ENCODE assay signal across 22 cellular contexts in genomic region chr11:26350002-26350401, GRCh38. TPM values are rescaled to one million over a fixed set of nuclear protein-coding genes. Genes with fewer than 3 reads are reported as not detected.
"Had no signal": no experiment of that assay in that cellular context is flagged by ENCODE, and none has a peak within 500 bp of the region (broad histone marks: within the 10 kb centered on the region; RNA-seq: fewer than 3 reads in every experiment).

No MANE protein-coding gene starts in this region.

- H2AFZ ChIP-seq: neural progenitor cell had no signal

- H3K4me1 ChIP-seq: heart left ventricle, neural progenitor cell, pancreas, stomach had no signal

- DNase-seq: dorsolateral prefrontal cortex; effector CD8-positive, alpha-beta T cell; heart left ventricle; hippocampal formation; left colon; left ventricle myocardium superior; mesenchymal stem cell; midbrain; occipital lobe; pancreas; right cardiac atrium; small intestine; stimulated activated CD4-positive, alpha-beta T cell treated with anti-CD3 and anti-CD28 coated beads, Interleukin-12 subunit alpha, Interleukin-12 subunit beta, amount 100 ng/mL, for 4 hours; stimulated activated naive CD4-positive, alpha-beta T cell; stomach; substantia nigra had no signal

- FAIRE-seq: urothelium cell line had no signal

- H3K36me3 ChIP-seq: heart left ventricle, neural progenitor cell, pancreas, stomach had no signal

- H3K9me3 ChIP-seq: heart left ventricle, pancreas, stomach had no signal

- H3K4me2 ChIP-seq: neural progenitor cell had no signal

- ATAC-seq: esophagus mucosa; heart left ventricle; left colon; left ventricle myocardium superior; natural killer cell treated with Interleukin-12 subunit alpha and Interleukin-12 subunit beta and Interleukin-15 and Interleukin-18, amount 100 ng/mL, for 72 hours; pancreas; right cardiac atrium had no signal

- H3K9ac ChIP-seq: neural progenitor cell had no signal

- H3K27me3 ChIP-seq: dorsolateral prefrontal cortex, heart left ventricle, neural progenitor cell, pancreas, stomach had no signal

- H3K27ac ChIP-seq: dorsolateral prefrontal cortex, heart left ventricle, neural progenitor cell, pancreas, stomach had no signal

- H3K4me3 ChIP-seq: dorsolateral prefrontal cortex, heart left ventricle, lung, neural progenitor cell, pancreas, stomach had no signal

RNA-seq across cellular contexts. Expression of gene ANO3, which starts 18.1 kb away (rescaled TPM):
- total RNA-seq: esophagus mucosa; kidney epithelial cell; left ventricle myocardium superior; natural killer cell treated with Interleukin-12 subunit alpha and Interleukin-12 subunit beta and Interleukin-15 and Interleukin-18, amount 100 ng/mL, for 72 hours had no signal
- polyA plus RNA-seq: stomach had no signal
